ENCODE assay signal across 10 cellular contexts in the genomic region with DNA sequence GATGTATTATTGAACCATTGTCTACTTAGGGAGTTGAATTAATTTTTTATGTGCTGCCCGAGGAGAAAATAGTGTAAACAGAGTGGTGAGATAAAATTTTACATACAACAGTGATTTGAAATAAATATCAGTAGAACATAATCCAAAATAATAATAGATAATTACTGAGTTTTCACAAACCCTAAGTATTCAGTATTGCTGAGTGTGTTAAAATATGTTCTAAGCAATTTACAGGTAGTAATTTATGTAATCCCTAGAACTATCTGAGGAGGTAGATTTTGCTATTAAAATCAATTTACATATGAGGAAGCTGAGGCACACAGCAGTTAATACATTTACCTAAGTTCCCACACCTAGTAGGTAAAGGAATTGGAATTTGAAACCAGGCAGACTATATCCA.
"Had no signal": no experiment of that assay in that cellular context is flagged by ENCODE, and none has a peak within 500 bp of the region (broad histone marks: within the 10 kb centered on the region; RNA-seq: fewer than 3 reads in every experiment).

No MANE protein-coding gene starts in this region.

- ATAC-seq: GM23338, HCT116 had no signal

- DNase-seq: GOT3, H7, H9, HCEC 1CT, HFFc6 had no signal

- H3K4me3 ChIP-seq: GM23338, HAP-1 had no signal

- H3K9me3 ChIP-seq: HAP-1 had no signal

- FAIRE-seq: H1, H54 had no signal

- H2AFZ ChIP-seq: GM23338 had no signal

- H3K4me2 ChIP-seq: GM23338 had no signal

- H3K4me1 ChIP-seq: HAP-1 had no signal

- H3K36me3 ChIP-seq: HAP-1 had no signal
